ENCODE assay signal across 16 cellular contexts in the genomic region with DNA sequence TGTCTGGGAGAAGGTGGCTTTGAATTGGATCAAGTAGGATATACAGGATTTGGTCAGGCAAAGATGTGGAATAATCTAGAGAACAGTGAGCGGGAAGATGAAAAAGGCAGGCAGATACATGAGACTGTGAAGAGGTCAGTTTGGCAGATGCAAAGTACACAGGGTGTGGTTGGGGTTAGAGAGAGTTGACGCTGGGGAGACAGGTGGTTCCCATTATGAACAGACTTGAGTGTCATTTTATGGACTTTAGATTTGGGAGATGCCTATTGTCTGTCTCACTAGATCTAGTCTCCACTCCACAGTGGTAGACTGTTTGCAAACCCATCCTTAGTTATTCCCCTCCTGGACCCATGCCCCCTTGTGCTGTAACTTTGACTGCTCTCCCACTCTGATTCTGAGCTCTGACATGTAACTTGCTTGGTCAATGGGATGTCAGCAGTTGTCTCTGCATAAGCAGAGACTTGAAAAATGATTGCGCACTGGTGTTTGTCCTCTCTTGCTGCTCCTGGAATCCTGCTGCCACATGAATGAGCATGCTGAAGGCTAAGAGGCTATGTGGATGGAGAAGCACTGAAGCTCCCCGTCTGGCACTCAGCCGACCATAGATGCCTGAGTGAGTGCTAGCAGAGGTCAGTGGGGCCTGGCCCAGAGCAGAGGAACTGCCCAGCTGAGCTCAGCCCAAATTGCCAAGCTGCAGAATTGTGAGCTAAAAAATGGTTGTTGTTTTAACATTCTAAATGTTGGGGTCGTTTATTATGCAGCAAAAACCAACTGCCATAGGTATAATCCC.
DNase-seq lines count a peak whose midpoint lies in the region; ATAC-seq and TF ChIP-seq lines count a peak whose summit lies in the region.
"Had no signal": no experiment of that assay in that cellular context is flagged by ENCODE, and none has a peak within 500 bp of the region (broad histone marks: within the 10 kb centered on the region; RNA-seq: fewer than 3 reads in every experiment).

No MANE protein-coding gene starts in this region.

- DNase-seq in AG20443 (ENCODE audit: low spot score) (peak; percentile 51), HFF-Myc (ENCODE audit: extremely low read depth, low read depth) (peak; percentile 72), colonic mucosa (peak; percentile 37), myocyte (ENCODE audit: low read depth) (peak; percentile 75), D341Med (ENCODE audit: low spot score) (no peak), spleen (no peak)
- DNase-seq: activated CD8-positive, alpha-beta T cell treated with anti-CD3 and anti-CD28 coated beads, Interleukin-2, amount 10 ng/mL, durations not matched to agents 7 days and 5 days; CD4-positive, CD25-positive, alpha-beta regulatory T cell; KBM-7; NCI-H1417 treated with DMSO at 0.1 percent for 48 hours; NCI-H226 had no signal

- intact Hi-C loops in colonic mucosa (cut with DNase I): loop anchor here (5.0 kb wide), 1 partner anchor 333 kb away; no protein-coding TSS in a partner anchor
- intact Hi-C loops in spleen (cut with DNase I; ENCODE audit: low total_unique reads): no loop called here

- H3K27ac ChIP-seq in colonic mucosa: no peak overlapping the region
- no peak overlapping the region for H3K27ac ChIP-seq in spleen
- H3K27ac ChIP-seq: neutrophil, PC-9 had no signal

- no peak overlapping the region for H3K9ac ChIP-seq in colonic mucosa (ENCODE audit: low read depth in 2 of 2, low read length in 2 of 2)

- H3K27me3 ChIP-seq in colonic mucosa: no peaks in the 10 kb centered on the region
- no peaks in the 10 kb centered on the region for H3K27me3 ChIP-seq in spleen (replicated peaks in 1 of 7)
- H3K27me3 ChIP-seq: neutrophil had no signal

- peaks cover 4% of the 10 kb centered on the region for H3K4me1 ChIP-seq in colonic mucosa
- peaks cover 7 to 29% (median 18%) of the 10 kb centered on the region in 6 donors for H3K4me1 ChIP-seq in spleen

- WGBS in spleen, 5 donors: 51 to 74% (median 69%) methylated on average over 6 of the region's 6 CpGs

- no peak for TF ChIP-seq POLR2A in spleen (IDR thresholded peaks at IDR 0.05)

- no peaks in the 10 kb centered on the region for H3K36me3 ChIP-seq in colonic mucosa
- H3K36me3 ChIP-seq in spleen: no peaks in the 10 kb centered on the region
- H3K36me3 ChIP-seq: neutrophil had no signal

- no peaks in the 10 kb centered on the region for H3K9me3 ChIP-seq in colonic mucosa
- no peaks in the 10 kb centered on the region for H3K9me3 ChIP-seq in spleen
- H3K9me3 ChIP-seq: neutrophil had no signal

- ATAC-seq in HG02678 (IDR thresholded peaks at IDR 0.05; ENCODE audit: unreplicated experiment) (no peak), HG02642 (IDR thresholded peaks at IDR 0.05; ENCODE audit: poor library complexity, unreplicated experiment) (no peak)
- ATAC-seq: activated CD8-positive, alpha-beta T cell treated with anti-CD3 and anti-CD28 coated beads, Interleukin-2, amount 10 ng/mL, durations not matched to agents 7 days and 5 days had no signal

- TF ChIP-seq CTCF in HFF-Myc (IDR thresholded peaks at IDR 0.05; ENCODE audit: low read depth, low read length, missing control alignments) (no peak), colonic mucosa (IDR thresholded peaks at IDR 0.05) (no peak), spleen (IDR thresholded peaks at IDR 0.05 in 8 of 11, conservative IDR thresholded peaks at IDR 0.05 in 3 of 11) (no peak)

- H3K4me3 ChIP-seq in HFF-Myc (replicated peaks; ENCODE audit: low read depth, low read length): no peak overlapping the region
- H3K4me3 ChIP-seq in colonic mucosa: no peak overlapping the region
- H3K4me3 ChIP-seq in spleen: no peak overlapping the region
- H3K4me3 ChIP-seq: PC-9, smooth muscle cell had no signal

Comparison
In these comparisons a context has a peak if more than half of its experiments do, and no peak if none do; other contexts are left out.
1. DNase-seq: peak in AG20443 (single experiment), HFF-Myc (single experiment), colonic mucosa (single experiment) and myocyte (single experiment); none in D341Med (single experiment) and spleen (single experiment).